14 cellular contexts compared by ENCODE assay signal in the genomic region with DNA sequence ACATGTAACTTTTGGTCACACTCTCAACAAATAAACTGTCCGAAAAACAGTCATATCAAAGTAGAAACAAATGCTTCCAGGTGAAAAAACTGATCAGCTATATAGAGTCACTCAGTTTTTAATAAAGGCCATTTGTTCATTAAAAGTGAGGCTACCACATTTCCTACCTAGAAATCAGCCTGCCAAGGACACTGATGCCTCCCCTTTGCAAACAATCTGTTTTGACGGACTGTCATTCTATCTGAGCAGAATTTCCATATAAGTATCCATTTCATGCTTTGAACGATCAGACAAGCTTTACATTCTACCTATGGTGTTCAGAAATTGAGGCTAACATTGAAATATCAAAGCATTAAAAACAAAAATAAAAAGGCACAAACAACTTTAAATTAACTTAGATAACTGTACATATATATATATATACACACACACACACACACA. TPM values are rescaled to one million over a fixed set of nuclear protein-coding genes. Genes with fewer than 3 reads are reported as not detected.
A peak's percentile ranks its signal among the peaks of the same experiment; 100 is the strongest.
DNase-seq lines count a peak whose midpoint lies in the region; ATAC-seq, FAIRE-seq and TF ChIP-seq lines count a peak whose summit lies in the region.
"Had no signal": no experiment of that assay in that cellular context is flagged by ENCODE, and none has a peak within 500 bp of the region (broad histone marks: within the 10 kb centered on the region; RNA-seq: fewer than 3 reads in every experiment).

No MANE protein-coding gene starts in this region.

- H3K9ac ChIP-seq in ES-I3 (ENCODE audit: low read depth, low read length): peak overlapping the region; percentile 23; the same call in 1 of the 2 replicates
- H3K9ac ChIP-seq in kidney (ENCODE audit: low read length in 2 of 2): peak overlapping the region in 1 of 2 donors; percentile 24

- ATAC-seq in HG03378 (IDR thresholded peaks at IDR 0.05; ENCODE audit: unreplicated experiment) (no peak), HG03039 (IDR thresholded peaks at IDR 0.05; ENCODE audit: unreplicated experiment) (no peak), GM21447 (IDR thresholded peaks at IDR 0.05; ENCODE audit: unreplicated experiment) (no peak)
- no peak for ATAC-seq in activated naive CD8-positive, alpha-beta T cell treated with anti-CD3 and anti-CD28 coated beads, Interleukin-2, amount 50 U/mL, for 24 hours

- intact Hi-C loops in kidney (cut with DNase I): no loop called here

- H3K4me1 Mint-ChIP-seq in activated naive CD8-positive, alpha-beta T cell treated with anti-CD3 and anti-CD28 coated beads, Interleukin-2, amount 50 U/mL, for 24 hours: peaks cover 10% of the 10 kb centered on the region

- no peak for FAIRE-seq in kidney (lab: Jason Lieb, UNC)
- FAIRE-seq: GM18507, islet of Langerhans had no signal

- H3K36me3 ChIP-seq in ES-I3 (ENCODE audit: insufficient read depth, low read length): 0 out of 2 replicates have a peak, but pooled peaks cover 4% of the 10 kb centered on the region
- peaks cover 2 to 16% of the 10 kb centered on the region in 2 donors for H3K36me3 ChIP-seq in kidney (ENCODE audit: control insufficient read depth in 1 of 2, insufficient read depth in 2 of 2, low read length in 2 of 2)

- no peak overlapping the region for H3K27ac Mint-ChIP-seq in activated naive CD8-positive, alpha-beta T cell treated with anti-CD3 and anti-CD28 coated beads, Interleukin-2, amount 50 U/mL, for 24 hours

- no peak overlapping the region for H3K4me3 Mint-ChIP-seq in activated naive CD8-positive, alpha-beta T cell treated with anti-CD3 and anti-CD28 coated beads, Interleukin-2, amount 50 U/mL, for 24 hours

- no peaks in the 10 kb centered on the region for H3K9me3 ChIP-seq in ES-I3 (ENCODE audit: control insufficient read depth, insufficient read depth, low read length)
- H3K9me3 ChIP-seq in kidney (ENCODE audit: control insufficient read depth in 1 of 2, low read length in 2 of 2): no peaks in the 10 kb centered on the region

- H3K36me3 Mint-ChIP-seq in activated naive CD8-positive, alpha-beta T cell treated with anti-CD3 and anti-CD28 coated beads, Interleukin-2, amount 50 U/mL, for 24 hours (ENCODE audit: low read depth): no peaks in the 10 kb centered on the region

- H3K4me3 ChIP-seq in kidney (ENCODE audit: low read length in 2 of 2) (peak overlapping the region; percentile 74 to 82), skeletal muscle cell (ENCODE audit: low read depth, low read length) (peak overlapping the region; percentile 68)

- H3K27ac ChIP-seq in kidney (ENCODE audit: low read depth in 2 of 2, low read length in 2 of 2): peak overlapping the region in 1 of 2 donors; percentile 7

- DNase-seq in astrocyte of the hippocampus (ENCODE audit: low read depth, low spot score): peak; percentile 78
- no peak for DNase-seq in kidney
- DNase-seq in skeletal muscle cell (ENCODE audit: low read depth): no peak
- no peak for DNase-seq in activated naive CD8-positive, alpha-beta T cell treated with anti-CD3 and anti-CD28 coated beads, Interleukin-2, amount 50 U/mL, for 24 hours
- DNase-seq: COR-L47, cortex of kidney, NCI-H1105 had no signal

- no peaks in the 10 kb centered on the region for H3K9me3 Mint-ChIP-seq in activated naive CD8-positive, alpha-beta T cell treated with anti-CD3 and anti-CD28 coated beads, Interleukin-2, amount 50 U/mL, for 24 hours

- TF ChIP-seq CTCF in kidney (IDR thresholded peaks at IDR 0.05; ENCODE audit: borderline replicate concordance, extremely low read depth, insufficient read depth): no peak

- H3K4me1 ChIP-seq in ES-I3 (ENCODE audit: insufficient read depth, low read length) (peaks cover 23% of the 10 kb centered on the region), kidney (ENCODE audit: control insufficient read depth in 1 of 2, insufficient read depth in 1 of 2, low read depth in 1 of 2, low read length in 2 of 2) (peaks cover 4 to 10% of the 10 kb centered on the region in 2 donors)

- H3K27me3 Mint-ChIP-seq in activated naive CD8-positive, alpha-beta T cell treated with anti-CD3 and anti-CD28 coated beads, Interleukin-2, amount 50 U/mL, for 24 hours: peaks cover 52% of the 10 kb centered on the region

RNA-seq across cellular contexts. Expression of a gene that starts 2.9 kb away (rescaled TPM):
- 64.1 TPM for total RNA-seq in kidney
- 248 TPM for polyA plus RNA-seq in kidney (ENCODE audit: insufficient read depth, low read depth, low replicate concordance)
- total RNA-seq: T-helper 2 cell treated with Interferon-gamma antibody and Interleukin-4, amounts not matched to agents 100 ng/mL and 5 ng/mL, for 36 hours had no signal
